Comparison of ENCODE assay signal across 8 cellular contexts in the genomic region with DNA sequence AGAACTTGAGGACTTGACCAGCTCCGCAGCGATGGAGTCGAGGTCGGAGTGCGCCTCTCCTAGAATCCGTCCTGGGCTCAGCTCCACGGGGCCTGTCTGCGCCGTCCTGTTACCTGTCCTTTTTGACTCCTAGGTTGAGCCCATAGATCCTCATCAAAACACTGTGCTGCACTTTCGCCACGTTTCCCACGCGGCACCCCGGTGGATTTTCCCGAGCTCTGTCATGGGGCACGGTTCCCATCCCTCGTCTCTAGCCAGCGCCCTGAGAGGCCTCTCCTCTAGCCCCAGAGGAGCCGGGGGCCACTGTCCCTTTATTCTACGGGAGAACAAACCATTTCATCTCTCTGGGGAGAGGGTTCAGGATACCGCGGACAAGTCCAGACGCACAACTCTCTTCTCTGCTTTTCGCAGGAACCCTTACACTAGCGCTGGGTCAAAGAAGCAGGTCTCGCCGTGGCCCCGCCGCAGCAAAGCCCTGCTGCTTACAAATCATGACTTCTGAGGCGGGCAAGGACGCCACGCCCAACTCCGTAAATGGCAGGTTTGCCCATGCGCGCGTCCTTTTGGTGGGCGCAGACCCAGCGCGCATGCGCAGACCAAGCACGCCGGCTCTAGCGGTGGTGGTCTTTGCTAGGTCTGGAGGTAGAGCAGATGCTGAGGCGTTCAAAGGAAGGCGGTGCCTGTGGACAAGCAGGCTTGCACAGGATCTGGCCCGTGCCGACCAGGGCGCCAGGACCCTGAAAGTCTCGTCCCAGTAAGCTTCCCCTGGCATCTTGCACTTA. TPM values are rescaled to one million over a fixed set of nuclear protein-coding genes. Genes with fewer than 3 reads are reported as not detected.
DNase-seq lines count a peak whose midpoint lies in the region; ATAC-seq and TF ChIP-seq lines count a peak whose summit lies in the region.

No MANE protein-coding gene starts in this region.

- H3K4me3 Mint-ChIP-seq in HFFc6: peak overlapping the region; percentile 90

- intact Hi-C loops in lower lobe of right lung (cut with DNase I): no loop called here

- H3K36me3 Mint-ChIP-seq in HFFc6 (ENCODE audit: low read depth): no peaks in the 10 kb centered on the region

- H3K4me3 ChIP-seq in GM12864 (ENCODE audit: low read depth, low read length) (peak overlapping the region; percentile 54), lower lobe of right lung (peak overlapping the region; percentile 61)

- H3K9me3 ChIP-seq in lower lobe of right lung: no peaks in the 10 kb centered on the region

- DNase-seq in GM12864 (ENCODE audit: low read depth): peak; percentile 59
- peak; percentile 37 for DNase-seq in HFFc6
- peak; percentile 95 for DNase-seq in NCI-H1694 treated with DMSO at 0.1 percent for 48 hours (lab: John Stamatoyannopoulos, UW)
- DNase-seq in activated CD4-positive, CD25-positive, alpha-beta regulatory T cell treated with anti-CD3 and anti-CD28 coated beads, Interleukin-2, amount 50 U/mL, for 72 hours: peak; percentile 52
- DNase-seq in cerebellum (ENCODE audit: low spot score): peak; percentile 83
- DNase-seq in lower lobe of right lung: peak; percentile 69
- DNase-seq in stimulated activated CD8-positive, alpha-beta memory T cell treated with anti-CD3 and anti-CD28 coated beads, Interleukin-15, amount 100 ng/mL, for 24 hours (ENCODE audit: low read depth): peak; percentile 55
- no peak for DNase-seq in MV-4-11 (lab: John Stamatoyannopoulos, UW)

- peak overlapping the region; percentile 37 for H3K27ac Mint-ChIP-seq in HFFc6

- peak; percentile 90 to 96 for ATAC-seq in lower lobe of right lung

- H3K9me3 Mint-ChIP-seq in HFFc6: no peaks in the 10 kb centered on the region

- peaks cover 13% of the 10 kb centered on the region for H3K4me1 Mint-ChIP-seq in HFFc6 (ENCODE audit: low read depth)

- no peak for TF ChIP-seq CTCF in GM12864 (IDR thresholded peaks at IDR 0.05; ENCODE audit: low read depth, low read length, missing control alignments)
- no peak for TF ChIP-seq CTCF in HFFc6 (IDR thresholded peaks at IDR 0.05)
- TF ChIP-seq CTCF in lower lobe of right lung (IDR thresholded peaks at IDR 0.05): no peak

- H3K27me3 ChIP-seq in lower lobe of right lung (ENCODE audit: low read depth): no peaks in the 10 kb centered on the region

- no peaks in the 10 kb centered on the region for H3K36me3 ChIP-seq in lower lobe of right lung

- H3K4me1 ChIP-seq in lower lobe of right lung: peaks cover 7% of the 10 kb centered on the region

- no peak overlapping the region for H3K27ac ChIP-seq in lower lobe of right lung

- H3K27me3 Mint-ChIP-seq in HFFc6 (ENCODE audit: insufficient read depth): peaks cover 10% of the 10 kb centered on the region

RNA-seq across cellular contexts. Expression of gene ANKRD7, which starts 10.3 kb away (rescaled TPM):
- total RNA-seq in HFFc6 (2021; fragmentation: NEBNext Ultra II Directional; extraction: Animal tissue kit (Norgen Biotek cat#: 25700)): under 1 TPM in 3 of 6 experiments, not detected in 3; 0.35 to 0.57 (median 0.37) TPM
- 9.3 TPM for total RNA-seq in cerebellum
- not detected for total RNA-seq in lower lobe of right lung

RNA-seq across cellular contexts. Expression of gene LSM8, which starts 30.3 kb away (rescaled TPM):
- 10 to 100 TPM; 10.7 to 24.3 (median 19.9) TPM for total RNA-seq in HFFc6 (2021; fragmentation: NEBNext Ultra II Directional; extraction: Animal tissue kit (Norgen Biotek cat#: 25700))
- total RNA-seq in cerebellum: 68.8 TPM
- total RNA-seq in lower lobe of right lung: 25.6 TPM
